ENCODE assay signal across 24 cellular contexts in the genomic region with DNA sequence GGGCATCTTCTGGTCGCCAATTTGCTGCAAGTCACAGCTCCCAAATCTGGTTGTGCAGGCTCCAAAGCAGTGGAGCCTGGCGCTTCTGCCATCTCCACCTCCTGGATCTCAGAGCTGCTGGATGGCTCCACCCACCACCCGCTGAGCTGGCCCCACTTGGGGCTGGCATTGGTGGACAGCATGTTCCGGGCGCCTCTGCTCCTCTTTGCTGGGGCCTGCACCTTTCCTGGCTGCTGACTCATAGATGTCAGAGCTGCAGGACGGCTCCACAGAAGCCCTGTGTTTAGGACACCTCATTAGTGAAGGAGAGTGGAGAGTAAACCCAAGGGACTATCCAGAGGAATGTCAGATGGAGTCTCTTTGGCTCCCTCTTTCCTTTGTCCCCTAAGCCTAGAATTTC. TPM values are rescaled to one million over a fixed set of nuclear protein-coding genes. Genes with fewer than 3 reads are reported as not detected.
DNase-seq lines count a peak whose midpoint lies in the region; ATAC-seq, FAIRE-seq and TF ChIP-seq lines count a peak whose summit lies in the region.
"Had no signal": no experiment of that assay in that cellular context is flagged by ENCODE, and none has a peak within 500 bp of the region (broad histone marks: within the 10 kb centered on the region; RNA-seq: fewer than 3 reads in every experiment).

No MANE protein-coding gene starts in this region.

- ATAC-seq in GM18873 (IDR thresholded peaks at IDR 0.05; ENCODE audit: low FRiP score, unreplicated experiment) (no peak), GM19035 (IDR thresholded peaks at IDR 0.05; ENCODE audit: unreplicated experiment) (no peak)
- ATAC-seq: sciatic nerve; stimulated activated memory B cell treated with anti-CD40 and anti-IgM and Interleukin-4, amounts not matched to agents 10 μg/mL and 1 μg/mL and 100 μg/mL, for 72 hours; T-cell had no signal

- intact Hi-C loops in activated T-helper 1 cell treated with anti-CD3 and anti-CD28 coated beads, Interleukin-12 subunit alpha, Interleukin-12 subunit beta, Interleukin-2, Interleukin-4 antibody, amounts not matched to agents 30 ng/mL and 10 ng/mL and 1 ng/mL, durations not matched to agents 14 hours and 24 hours and 36 hours (cut with micrococcal nuclease) = no loop called here

- no peak overlapping the region for H3K4me2 ChIP-seq in keratinocyte (ENCODE audit: control insufficient read depth, extremely low read depth, insufficient read depth, low read depth, low read length)

- H4K20me1 ChIP-seq in keratinocyte (ENCODE audit: control insufficient read depth, extremely low read depth, insufficient read depth, low read length) = peaks cover 3% of the 10 kb centered on the region

- TF ChIP-seq CTCF in choroid plexus epithelial cell (conservative IDR thresholded peaks at IDR 0.05; ENCODE audit: low read depth, low read length) (no peak), keratinocyte (optimal IDR thresholded peaks at IDR 0.05 in 1 of 3, IDR thresholded peaks at IDR 0.05 in 1 of 3, conservative IDR thresholded peaks at IDR 0.05 in 1 of 3; ENCODE audit: extremely low read depth in 1 of 3, insufficient read depth in 2 of 3, low read length in 3 of 3) (no peak)

- H3K4me1 ChIP-seq in keratinocyte (ENCODE audit: control insufficient read depth, extremely low read depth, insufficient read depth, low read length) = peaks cover 13% of the 10 kb centered on the region

- H3K4me3 Mint-ChIP-seq in activated T-helper 1 cell treated with anti-CD3 and anti-CD28 coated beads, Interleukin-12 subunit alpha, Interleukin-12 subunit beta, Interleukin-2, Interleukin-4 antibody, amounts not matched to agents 30 ng/mL and 10 ng/mL and 1 ng/mL, durations not matched to agents 14 hours and 24 hours and 36 hours = no peak overlapping the region
- H3K4me3 Mint-ChIP-seq: activated naive CD4-positive, alpha-beta T cell treated with anti-CD3 and anti-CD28 coated beads for 36 hours; stimulated activated memory B cell treated with anti-CD40 and anti-IgM and Interleukin-4, amounts not matched to agents 10 μg/mL and 1 μg/mL and 100 μg/mL, for 72 hours; T-cell had no signal

- peaks cover 6% of the 10 kb centered on the region for H3K9me3 Mint-ChIP-seq in activated T-helper 1 cell treated with anti-CD3 and anti-CD28 coated beads, Interleukin-12 subunit alpha, Interleukin-12 subunit beta, Interleukin-2, Interleukin-4 antibody, amounts not matched to agents 30 ng/mL and 10 ng/mL and 1 ng/mL, durations not matched to agents 14 hours and 24 hours and 36 hours
- H3K9me3 Mint-ChIP-seq: activated naive CD4-positive, alpha-beta T cell treated with anti-CD3 and anti-CD28 coated beads for 36 hours had no signal

- no peak overlapping the region for H3K27ac ChIP-seq in keratinocyte (ENCODE audit: control insufficient read depth, insufficient read depth, low read length)
- H3K27ac ChIP-seq: esophagus muscularis mucosa had no signal

- H3K36me3 ChIP-seq in keratinocyte (ENCODE audit: control insufficient read depth in 2 of 2, extremely low read depth in 1 of 2, insufficient read depth in 2 of 2, low read length in 2 of 2) = no peaks in the 10 kb centered on the region

- H3K4me3 ChIP-seq in choroid plexus epithelial cell (ENCODE audit: low read depth, low read length) (no peak overlapping the region), keratinocyte (ENCODE audit: control insufficient read depth in 2 of 3, extremely low read depth in 1 of 3, insufficient read depth in 2 of 3, low read depth in 1 of 3, low read length in 3 of 3) (no peak overlapping the region)
- H3K4me3 ChIP-seq: esophagus muscularis mucosa had no signal

- FAIRE-seq in HTR-8/SVneo (lab: Jason Lieb, UNC) (no peak), keratinocyte (lab: Jason Lieb, UNC) (no peak)
- FAIRE-seq: G401.6, GM19239 had no signal

- dilution Hi-C loops in keratinocyte (cut with MboI; ENCODE audit: extremely low pct_ligation_motif_present, low sequenced_read_pairs) = no loop called here

- no peak overlapping the region for H2AFZ ChIP-seq in keratinocyte (ENCODE audit: control insufficient read depth, low read length)

- H3K9me3 ChIP-seq in keratinocyte (ENCODE audit: control insufficient read depth, low read depth, low read length) = no peaks in the 10 kb centered on the region

- no peak overlapping the region for H3K27ac Mint-ChIP-seq in activated T-helper 1 cell treated with anti-CD3 and anti-CD28 coated beads, Interleukin-12 subunit alpha, Interleukin-12 subunit beta, Interleukin-2, Interleukin-4 antibody, amounts not matched to agents 30 ng/mL and 10 ng/mL and 1 ng/mL, durations not matched to agents 14 hours and 24 hours and 36 hours
- H3K27ac Mint-ChIP-seq: activated naive CD4-positive, alpha-beta T cell treated with anti-CD3 and anti-CD28 coated beads for 36 hours; stimulated activated memory B cell treated with anti-CD40 and anti-IgM and Interleukin-4, amounts not matched to agents 10 μg/mL and 1 μg/mL and 100 μg/mL, for 72 hours; T-cell had no signal

- H3K27me3 ChIP-seq in keratinocyte (ENCODE audit: control insufficient read depth, extremely low read depth, insufficient read depth, low read length) = no peaks in the 10 kb centered on the region
- H3K27me3 ChIP-seq: esophagus muscularis mucosa had no signal

- peaks cover 20% of the 10 kb centered on the region for H3K4me1 Mint-ChIP-seq in activated T-helper 1 cell treated with anti-CD3 and anti-CD28 coated beads, Interleukin-12 subunit alpha, Interleukin-12 subunit beta, Interleukin-2, Interleukin-4 antibody, amounts not matched to agents 30 ng/mL and 10 ng/mL and 1 ng/mL, durations not matched to agents 14 hours and 24 hours and 36 hours (ENCODE audit: low read depth)

- no peaks in the 10 kb centered on the region for H3K27me3 Mint-ChIP-seq in activated T-helper 1 cell treated with anti-CD3 and anti-CD28 coated beads, Interleukin-12 subunit alpha, Interleukin-12 subunit beta, Interleukin-2, Interleukin-4 antibody, amounts not matched to agents 30 ng/mL and 10 ng/mL and 1 ng/mL, durations not matched to agents 14 hours and 24 hours and 36 hours (ENCODE audit: insufficient read depth)
- H3K27me3 Mint-ChIP-seq: stimulated activated memory B cell treated with anti-CD40 and anti-IgM and Interleukin-4, amounts not matched to agents 10 μg/mL and 1 μg/mL and 100 μg/mL, for 72 hours; T-cell had no signal

- peaks cover 7% of the 10 kb centered on the region for H3K36me3 Mint-ChIP-seq in activated T-helper 1 cell treated with anti-CD3 and anti-CD28 coated beads, Interleukin-12 subunit alpha, Interleukin-12 subunit beta, Interleukin-2, Interleukin-4 antibody, amounts not matched to agents 30 ng/mL and 10 ng/mL and 1 ng/mL, durations not matched to agents 14 hours and 24 hours and 36 hours (ENCODE audit: low read depth)

- H3K79me2 ChIP-seq in keratinocyte (ENCODE audit: control insufficient read depth, insufficient read depth, low read length) = peaks cover 8% of the 10 kb centered on the region

- no peaks in the 10 kb centered on the region for H3K9me1 ChIP-seq in keratinocyte (ENCODE audit: control insufficient read depth, extremely low read depth, insufficient read depth, low read length)

- H3K9ac ChIP-seq in keratinocyte (ENCODE audit: control insufficient read depth, extremely low read depth, insufficient read depth, low read length) = no peak overlapping the region

- DNase-seq in EH (ENCODE audit: low read depth) (peak; percentile 49), HTR-8/SVneo (ENCODE audit: insufficient read length, low spot score) (peak; percentile 6), choroid plexus epithelial cell (ENCODE audit: low read depth) (peak; percentile 16), keratinocyte (ENCODE audit: low read depth, low spot score) (peak; percentile 17)
- no peak for DNase-seq in activated T-helper 1 cell treated with anti-CD3 and anti-CD28 coated beads, Interleukin-12 subunit alpha, Interleukin-12 subunit beta, Interleukin-2, Interleukin-4 antibody, amounts not matched to agents 30 ng/mL and 10 ng/mL and 1 ng/mL, durations not matched to agents 14 hours and 24 hours and 36 hours (ENCODE audit: low spot score)
- DNase-seq: activated CD4-positive, alpha-beta T cell treated with anti-CD3 and anti-CD28 coated beads, Interleukin-2, amount 50 U/mL, for 48 hours; activated naive CD4-positive, alpha-beta T cell treated with anti-CD3 and anti-CD28 coated beads for 36 hours; AML-193; cerebellar nuclear complex; effector CD4-positive, alpha-beta T cell; glutamatergic neuron; KG1; NCI-H2081 treated with DMSO at 0.1 percent for 48 hours; NCI-H510A treated with DMSO at 0.1 percent for 48 hours; T-cell had no signal

RNA-seq across cellular contexts. Expression of a gene that starts 27.4 kb away (rescaled TPM):
- 25.4 to 39.8 TPM (median 26.2 TPM) in 3 replicates for polyA plus RNA-seq in keratinocyte
- 29.6 TPM for polyA plus RNA-seq in keratinocyte (2011; ENCODE audit: low read depth)
- polyA plus RNA-seq in keratinocyte (2011; cell fraction: cytosol; rRNA removed) = 20.8 and 42.1 TPM in 2 replicates
- 32.6 and 38.8 TPM in 2 replicates for polyA plus RNA-seq in keratinocyte (2011; cell fraction: nucleus; rRNA removed)
- 18.2 and 21.2 TPM in 2 replicates for polyA plus RNA-seq in keratinocyte (2012; ENCODE audit: low replicate concordance)
- 7.4 to 33.1 TPM (median 14.4 TPM) in 3 replicates for polyA minus RNA-seq in keratinocyte
- 31.1 TPM for polyA minus RNA-seq in keratinocyte (2011; cell fraction: cytosol; rRNA and poly(A)+ RNA removed)
- 17.5 and 42.9 TPM in 2 replicates for polyA minus RNA-seq in keratinocyte (2011; cell fraction: nucleus; rRNA and poly(A)+ RNA removed)
- total RNA-seq in activated T-helper 1 cell treated with anti-CD3 and anti-CD28 coated beads, Interleukin-12 subunit alpha, Interleukin-12 subunit beta, Interleukin-2, Interleukin-4 antibody, amounts not matched to agents 30 ng/mL and 10 ng/mL and 1 ng/mL, durations not matched to agents 14 hours and 24 hours and 36 hours = 51.6 and 52.3 TPM in 2 replicates

RNA-seq across cellular contexts. Expression of a gene that starts 59.4 kb away (rescaled TPM):
- polyA plus RNA-seq in keratinocyte = not detected in 3 replicates
- not detected for polyA plus RNA-seq in keratinocyte (2011; ENCODE audit: low read depth)
- not detected in 2 replicates for polyA plus RNA-seq in keratinocyte (2011; cell fraction: cytosol; rRNA removed)
- not detected in 2 replicates for polyA plus RNA-seq in keratinocyte (2011; cell fraction: nucleus; rRNA removed)
- polyA plus RNA-seq in keratinocyte (2012; ENCODE audit: low replicate concordance) = not detected in 2 replicates
- polyA minus RNA-seq in keratinocyte = not detected in 3 replicates
- not detected for polyA minus RNA-seq in keratinocyte (2011; cell fraction: cytosol; rRNA and poly(A)+ RNA removed)
- not detected in 2 replicates for polyA minus RNA-seq in keratinocyte (2011; cell fraction: nucleus; rRNA and poly(A)+ RNA removed)
- total RNA-seq in activated T-helper 1 cell treated with anti-CD3 and anti-CD28 coated beads, Interleukin-12 subunit alpha, Interleukin-12 subunit beta, Interleukin-2, Interleukin-4 antibody, amounts not matched to agents 30 ng/mL and 10 ng/mL and 1 ng/mL, durations not matched to agents 14 hours and 24 hours and 36 hours = not detected in 2 replicates
- total RNA-seq: activated naive CD4-positive, alpha-beta T cell treated with anti-CD3 and anti-CD28 coated beads for 36 hours; aorta; esophagus muscularis mucosa; osteoblast had no signal
- polyA plus RNA-seq: aorta had no signal
